In the genomic region with DNA sequence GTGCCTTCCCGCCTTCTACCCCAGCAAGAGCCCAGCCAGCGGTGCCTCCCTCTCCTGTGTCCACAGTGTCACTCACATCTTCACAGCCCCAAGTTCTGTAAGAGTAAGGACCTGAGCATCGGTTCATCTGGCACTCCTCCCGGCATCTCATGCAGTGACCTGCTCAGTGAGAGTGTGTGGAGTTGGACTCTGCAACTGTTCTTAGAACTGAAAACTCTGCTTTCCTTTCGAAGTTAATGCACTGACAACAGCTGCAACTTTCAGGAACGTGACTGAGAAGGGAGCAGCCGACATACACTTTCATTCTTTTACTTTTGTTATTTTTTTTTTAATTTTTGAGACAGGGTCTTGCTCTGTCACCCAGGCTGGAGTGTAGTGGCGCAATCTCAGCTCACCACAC, we compare ENCODE assay signal across 32 cellular contexts.
"Had no signal": no experiment of that assay in that cellular context is flagged by ENCODE, and none has a peak within 500 bp of the region (broad histone marks: within the 10 kb centered on the region; RNA-seq: fewer than 3 reads in every experiment).

No MANE protein-coding gene starts in this region.

- H3K4me2 ChIP-seq: PC-9, SK-N-SH had no signal

- H3K27me3 ChIP-seq: MG63, Peyer's patch, SJSA1 had no signal

- H3K9me3 ChIP-seq: Peyer's patch, SK-N-SH had no signal

- H3K9ac ChIP-seq: SK-N-SH had no signal

- H2AFZ ChIP-seq: PC-9 had no signal

- H3K9me2 ChIP-seq: SK-N-SH had no signal

- DNase-seq: Kasumi-1, MG63, MV-4-11, NCI-H1092, NCI-H1105, NCI-H1417, NCI-H1436, NCI-H146, NCI-H1694, NCI-H187, NCI-H1930, NCI-H2029 treated with DMSO at 0.1 percent for 48 hours, NCI-H2081 treated with DMSO at 0.1 percent for 48 hours, NCI-H2107, NCI-H2171, NCI-H226, NCI-H446 treated with DMSO at 0.1 percent for 48 hours, NCI-H510A, NCI-H524, NCI-H526, NCI-H69, NCI-H748 treated with DMSO at 0.1 percent for 48 hours, NCI-H82, PC-9, Peyer's patch, Right ventricle myocardium superior, RPMI8226, SHP77 treated with DMSO at 0.1 percent for 48 hours, SK-N-SH, SW 1271, T-helper 1 cell had no signal

- H3K4me1 ChIP-seq: Peyer's patch, SJSA1 had no signal

- H3K4me3 ChIP-seq: MG63, PC-9, Peyer's patch, SJSA1 had no signal

- H3K27ac ChIP-seq: PC-9, Peyer's patch, SJSA1 had no signal
